18 cellular contexts compared by ENCODE assay signal in genomic region chr3:183754052-183754451, GRCh38. TPM values are rescaled to one million over a fixed set of nuclear protein-coding genes. Genes with fewer than 3 reads are reported as not detected.
A peak's percentile ranks its signal among the peaks of the same experiment; 100 is the strongest.
DNase-seq lines count a peak whose midpoint lies in the region; FAIRE-seq and TF ChIP-seq lines count a peak whose summit lies in the region.
"Had no signal": no experiment of that assay in that cellular context is flagged by ENCODE, and none has a peak within 500 bp of the region (broad histone marks: within the 10 kb centered on the region; RNA-seq: fewer than 3 reads in every experiment).

No MANE protein-coding gene starts in this region.

- H3K4me1 ChIP-seq in HUES48 (ENCODE audit: control insufficient read depth, insufficient read depth, low read length) = peaks cover 8% of the 10 kb centered on the region; the same call in 1 of the 2 replicates
- no peaks in the 10 kb centered on the region for H3K4me1 ChIP-seq in mesodermal cell (ENCODE audit: control insufficient read depth, insufficient read depth, low read length, poor library complexity, severe bottlenecking)
- H3K4me1 ChIP-seq: HAP-1 had no signal

- peak overlapping the region; percentile 0 for H3K27ac ChIP-seq in HUES48 (ENCODE audit: low read depth, low read length)
- H3K27ac ChIP-seq in mesodermal cell (ENCODE audit: low read depth, low read length, severe bottlenecking) = peak overlapping the region; percentile 10
- H3K27ac ChIP-seq: GM23248 had no signal

- DNase-seq in H54 (ENCODE audit: insufficient read length, low spot score) (no peak), NAMALWA (ENCODE audit: low spot score) (no peak), GM12891 (ENCODE audit: insufficient read length, low spot score) (no peak)
- no peak for DNase-seq in stimulated activated CD4-positive, alpha-beta T cell treated with anti-CD3 and anti-CD28 coated beads, Interleukin-4, amount 100 ng/mL, for 4 hours
- DNase-seq: C1 segment of cervical spinal cord; Calu3; CD4-positive, alpha-beta memory T cell; COR-L47; DMS53; DMS79 treated with DMSO at 0.1 percent for 48 hours; GF-D8; GM23248; HFFc6 had no signal

- no peaks in the 10 kb centered on the region for H3K27me3 ChIP-seq in HUES48 (ENCODE audit: control insufficient read depth, insufficient read depth, low read length)

- H3K36me3 ChIP-seq in HUES48 (ENCODE audit: control insufficient read depth, insufficient read depth, low read length) (peaks cover 87% of the 10 kb centered on the region), mesodermal cell (ENCODE audit: control insufficient read depth, insufficient read depth, low read length) (peaks cover 89% of the 10 kb centered on the region)

- no peaks in the 10 kb centered on the region for H3K9me3 ChIP-seq in HUES48 (ENCODE audit: control insufficient read depth, insufficient read depth, low read length)
- no peaks in the 10 kb centered on the region for H3K9me3 ChIP-seq in mesodermal cell (ENCODE audit: control insufficient read depth, low read length)
- H3K9me3 ChIP-seq: HAP-1 had no signal

- H3K4me3 ChIP-seq in HUES48 (ENCODE audit: low read depth, low read length) = no peak overlapping the region
- no peak overlapping the region for H3K4me3 ChIP-seq in mesodermal cell (ENCODE audit: extremely low read depth, insufficient read depth, low read length, poor library complexity, severe bottlenecking)
- H3K4me3 ChIP-seq: GM23248, HAP-1 had no signal

- TF ChIP-seq POLR2A in H54 (IDR thresholded peaks at IDR 0.05; ENCODE audit: low read depth, low read length) = no peak
- TF ChIP-seq POLR2A in GM12891 (IDR thresholded peaks at IDR 0.05; ENCODE audit: low read depth, low read length) = no peak

- FAIRE-seq in H54 (lab: Jason Lieb, UNC) = peak; percentile 85
- FAIRE-seq in GM12891 (lab: Jason Lieb, UNC) = no peak
- FAIRE-seq: GM19239, H1 had no signal

- H3K9ac ChIP-seq in HUES48 (ENCODE audit: low read depth, low read length) = no peak overlapping the region
- H3K9ac ChIP-seq: GM23248 had no signal

- 94 to 97% methylated on average over 5 of the region's 5 CpGs for WGBS in mesodermal cell (ENCODE audit: insufficient coverage in 2 of 2), 2 experiments

TF ChIP-seq in GM12891, 5 proteins besides CTCF, POLR2A, EP300 and RAD21:
- TF ChIP-seq POLR2AphosphoS5 (IDR thresholded peaks at IDR 0.05; ENCODE audit: low read depth, low read length) = no peak
- TF ChIP-seq POU2F2 (IDR thresholded peaks at IDR 0.05; ENCODE audit: low read depth, low read length) = no peak
- no peak for TF ChIP-seq SPI1 (IDR thresholded peaks at IDR 0.05; ENCODE audit: low read depth, low read length)
- TF ChIP-seq TAF1 (IDR thresholded peaks at IDR 0.05; ENCODE audit: low read depth, low read length) = no peak
- TF ChIP-seq PAX5 (IDR thresholded peaks at IDR 0.05; ENCODE audit: insufficient read depth, low read length, severe bottlenecking) = no peak

RNA-seq across cellular contexts. Expression of gene YEATS2, which starts 56.5 kb away (rescaled TPM):
- 44.0 TPM for polyA plus RNA-seq in mesodermal cell (2013, experiment 1 of 2)
- 38.4 TPM for polyA plus RNA-seq in mesodermal cell (2013, experiment 2 of 2)
- polyA plus RNA-seq in GM12891 (2012; ENCODE audit: low read depth, missing spikeins) = 16.0 TPM
